24 cellular contexts compared by ENCODE assay signal in genomic region chr16:83681421-83681820, GRCh38.
"Had no signal": no experiment of that assay in that cellular context is flagged by ENCODE, and none has a peak within 500 bp of the region (broad histone marks: within the 10 kb centered on the region; RNA-seq: fewer than 3 reads in every experiment).

No MANE protein-coding gene starts in this region.

- DNase-seq: activated B cell treated with CpG ODN at 0.5 μM for 24 hours; activated CD8-positive, alpha-beta memory T cell treated with anti-CD3 and anti-CD28 coated beads, Interleukin-2, amount 10 ng/mL, durations not matched to agents 7 days and 5 days; activated CD8-positive, alpha-beta T cell treated with anti-CD3 and anti-CD28 coated beads, Interleukin-2, amount 10 ng/mL, durations not matched to agents 7 days and 5 days; activated naive CD4-positive, alpha-beta T cell; activated T-cell treated with anti-CD3 and anti-CD28 coated beads, Interleukin-2, amount 50 U/mL, for 48 hours; central memory CD4-positive, alpha-beta T cell; endodermal cell; foreskin fibroblast; heart left ventricle; hypothalamus; immature natural killer cell; left lung; lower lobe of right lung; mucosa of descending colon; ovary; sigmoid colon; stimulated activated CD4-positive, alpha-beta T cell treated with anti-CD3 and anti-CD28 coated beads, Interleukin-1b, Interleukin-23, amount 100 ng/mL, for 48 hours; stimulated activated CD4-positive, alpha-beta T cell treated with anti-CD3 and anti-CD28 coated beads, Interleukin-4, amount 100 ng/mL, for 4 hours; stimulated activated CD8-positive, alpha-beta memory T cell treated with anti-CD3 and anti-CD28 coated beads, Interleukin-4, amount 100 ng/mL, for 48 hours; stimulated activated naive CD8-positive, alpha-beta T cell treated with anti-CD3 and anti-CD28 coated beads, Interleukin-15, amount 100 ng/mL, for 72 hours; substantia nigra had no signal

- H3K36me3 ChIP-seq: breast epithelium, left lung, lower lobe of right lung, ovary, sigmoid colon, upper lobe of left lung had no signal

- H3K27ac ChIP-seq: breast epithelium, heart left ventricle, left lung, lower lobe of right lung, ovary, sigmoid colon, upper lobe of left lung had no signal

- H3K27me3 ChIP-seq: breast epithelium, heart left ventricle, left lung, ovary, sigmoid colon, upper lobe of left lung had no signal

- H3K4me2 ChIP-seq: smooth muscle cell had no signal

- H3K4me1 ChIP-seq: breast epithelium, heart left ventricle, left lung, lower lobe of right lung, sigmoid colon, upper lobe of left lung had no signal

- H3K4me3 ChIP-seq: breast epithelium, heart left ventricle, left lung, lower lobe of right lung, mucosa of descending colon, ovary, sigmoid colon, smooth muscle cell, upper lobe of left lung had no signal

- H3K9me3 ChIP-seq: breast epithelium, heart left ventricle, left lung, lower lobe of right lung, mucosa of descending colon, ovary, sigmoid colon, upper lobe of left lung had no signal
